ENCODE assay signal across 8 cellular contexts in genomic region chr1:160726498-160727391, GRCh38. TPM values are rescaled to one million over a fixed set of nuclear protein-coding genes. Genes with fewer than 3 reads are reported as not detected.
DNase-seq lines count a peak whose midpoint lies in the region; ATAC-seq, FAIRE-seq and TF ChIP-seq lines count a peak whose summit lies in the region.

No MANE protein-coding gene starts in this region.

- H3K4me1 Mint-ChIP-seq in activated T-cell treated with anti-CD3 and anti-CD28 coated beads, Interleukin-2, amount 50 U/mL, for 24 hours (ENCODE audit: low read depth) = peaks cover 34% of the 10 kb centered on the region
- H3K4me1 Mint-ChIP-seq in natural killer cell treated with Interleukin-12 subunit alpha and Interleukin-12 subunit beta and Interleukin-15 and Interleukin-18, amount 100 ng/mL, for 72 hours (ENCODE audit: low read depth in 2 of 2) = peaks cover 19 to 28% of the 10 kb centered on the region in 2 donors

- H3K4me3 ChIP-seq in fibroblast of pulmonary artery (replicated peaks; ENCODE audit: low read depth, low read length) (no peak overlapping the region), upper lobe of left lung (no peak overlapping the region)

- TF ChIP-seq EP300 in upper lobe of left lung (IDR thresholded peaks at IDR 0.05) = no peak

- H3K27me3 ChIP-seq in upper lobe of left lung = no peaks in the 10 kb centered on the region

- no peaks in the 10 kb centered on the region for H3K9me3 ChIP-seq in upper lobe of left lung

- H3K4me3 Mint-ChIP-seq in activated T-cell treated with anti-CD3 and anti-CD28 coated beads, Interleukin-2, amount 50 U/mL, for 24 hours = no peak overlapping the region
- H3K4me3 Mint-ChIP-seq in natural killer cell treated with Interleukin-12 subunit alpha and Interleukin-12 subunit beta and Interleukin-15 and Interleukin-18, amount 100 ng/mL, for 72 hours = no peak overlapping the region

- H3K27ac Mint-ChIP-seq in activated T-cell treated with anti-CD3 and anti-CD28 coated beads, Interleukin-2, amount 50 U/mL, for 24 hours = no peak overlapping the region
- no peak overlapping the region for H3K27ac Mint-ChIP-seq in natural killer cell treated with Interleukin-12 subunit alpha and Interleukin-12 subunit beta and Interleukin-15 and Interleukin-18, amount 100 ng/mL, for 72 hours

- WGBS in upper lobe of left lung, 2 donors = 9 to 21% methylated on average over 8 of the region's 8 CpGs

- H3K36me3 ChIP-seq in upper lobe of left lung = no peaks in the 10 kb centered on the region

- no peaks in the 10 kb centered on the region for H3K36me3 Mint-ChIP-seq in activated T-cell treated with anti-CD3 and anti-CD28 coated beads, Interleukin-2, amount 50 U/mL, for 24 hours (ENCODE audit: low read depth)
- H3K36me3 Mint-ChIP-seq in natural killer cell treated with Interleukin-12 subunit alpha and Interleukin-12 subunit beta and Interleukin-15 and Interleukin-18, amount 100 ng/mL, for 72 hours = peaks cover 3% of the 10 kb centered on the region

- H3K27me3 Mint-ChIP-seq in activated T-cell treated with anti-CD3 and anti-CD28 coated beads, Interleukin-2, amount 50 U/mL, for 24 hours = no peaks in the 10 kb centered on the region
- H3K27me3 Mint-ChIP-seq in natural killer cell treated with Interleukin-12 subunit alpha and Interleukin-12 subunit beta and Interleukin-15 and Interleukin-18, amount 100 ng/mL, for 72 hours = no peaks in the 10 kb centered on the region

- peaks cover 0 to 13% (median 11%) of the 10 kb centered on the region in 4 donors for H3K4me1 ChIP-seq in upper lobe of left lung

- peak overlapping the region; percentile 7 to 66 (median 34) for H3K27ac ChIP-seq in upper lobe of left lung

- peak; percentile 68 for DNase-seq in CMK (ENCODE audit: low read depth)
- peak; percentile 62 for DNase-seq in HTR-8/SVneo (ENCODE audit: insufficient read length, low spot score)
- peak; percentile 41 for DNase-seq in NOMO-1 treated with dmso at 0.1 percent for 144 hours (lab: John Stamatoyannopoulos, UW; ENCODE audit: unreplicated experiment)
- DNase-seq in activated T-cell treated with anti-CD3 and anti-CD28 coated beads, Interleukin-2, amount 50 U/mL, for 24 hours = peak; percentile 61
- DNase-seq in fibroblast of pulmonary artery (ENCODE audit: low read depth) = peak; percentile 84
- peak; percentile 81 for DNase-seq in natural killer cell treated with Interleukin-12 subunit alpha and Interleukin-12 subunit beta and Interleukin-15 and Interleukin-18, amount 100 ng/mL, for 72 hours (ENCODE audit: low spot score)
- DNase-seq in upper lobe of left lung = peak in 1 of 2 donors; percentile 77

- no peak for FAIRE-seq in HTR-8/SVneo (lab: Jason Lieb, UNC)

- peak in 1 of 4 donors; percentile 12 for TF ChIP-seq POLR2A in upper lobe of left lung (IDR thresholded peaks at IDR 0.05)

- ATAC-seq in GM19397 (IDR thresholded peaks at IDR 0.05; ENCODE audit: unreplicated experiment) (peak; percentile 62), upper lobe of left lung (ENCODE audit: low FRiP score in 2 of 2) (peak; percentile 87 to 91)
- peak; percentile 75 to 82 for ATAC-seq in natural killer cell treated with Interleukin-12 subunit alpha and Interleukin-12 subunit beta and Interleukin-15 and Interleukin-18, amount 100 ng/mL, for 72 hours

- TF ChIP-seq CTCF in fibroblast of pulmonary artery (IDR thresholded peaks at IDR 0.05; ENCODE audit: low read length, missing control alignments) (peak; percentile 83), upper lobe of left lung (IDR thresholded peaks at IDR 0.05) (peak; percentile 49 to 84 (median 76))

- H3K9me3 Mint-ChIP-seq in activated T-cell treated with anti-CD3 and anti-CD28 coated beads, Interleukin-2, amount 50 U/mL, for 24 hours = no peaks in the 10 kb centered on the region
- peaks cover 3% of the 10 kb centered on the region for H3K9me3 Mint-ChIP-seq in natural killer cell treated with Interleukin-12 subunit alpha and Interleukin-12 subunit beta and Interleukin-15 and Interleukin-18, amount 100 ng/mL, for 72 hours

RNA-seq across cellular contexts. Expression of gene SLAMF7, which starts 12.3 kb away (rescaled TPM):
- 1,000 to 10,000 TPM in 1 of 2 donors, 100 to 1,000 TPM in 1; 677 to 1,669 TPM for total RNA-seq in natural killer cell treated with Interleukin-12 subunit alpha and Interleukin-12 subunit beta and Interleukin-15 and Interleukin-18, amount 100 ng/mL, for 72 hours
- 10 to 100 TPM in 2 of 6 donors, 1 to 10 TPM in 3, under 1 TPM in 1; 0.67 to 17.2 (median 3.5) TPM for total RNA-seq in upper lobe of left lung

RNA-seq across cellular contexts. Expression of gene CD48, which starts 15.1 kb away (rescaled TPM):
- 100 to 1,000 TPM; 434 to 816 TPM for total RNA-seq in natural killer cell treated with Interleukin-12 subunit alpha and Interleukin-12 subunit beta and Interleukin-15 and Interleukin-18, amount 100 ng/mL, for 72 hours
- total RNA-seq in upper lobe of left lung = 10 to 100 TPM in 5 of 6 donors, 1 to 10 TPM in 1; 9.4 to 32.1 (median 16.3) TPM

Comparison
In these comparisons a context has a peak if more than half of its experiments do, and no peak if none do; other contexts are left out.
1. RNA of gene SLAMF7, which starts 12.3 kb away (total RNA-seq): 677 to 1,669 TPM in natural killer cell treated with Interleukin-12 subunit alpha and Interleukin-12 subunit beta and Interleukin-15 and Interleukin-18, amount 100 ng/mL, for 72 hours; 0.67 to 17.2 TPM in upper lobe of left lung; every median in the first group is over 10 times any median in the second.
2. RNA of gene CD48, which starts 15.1 kb away (total RNA-seq): 434 to 816 TPM in natural killer cell treated with Interleukin-12 subunit alpha and Interleukin-12 subunit beta and Interleukin-15 and Interleukin-18, amount 100 ng/mL, for 72 hours; 9.4 to 32.1 TPM in upper lobe of left lung; every median in the first group is over 10 times any median in the second.
3. Peak in every context shown above with its lines, with median percentiles within 50 percentile points of each other: ATAC-seq.